ENCODE assay signal across 8 cellular contexts in the genomic region with DNA sequence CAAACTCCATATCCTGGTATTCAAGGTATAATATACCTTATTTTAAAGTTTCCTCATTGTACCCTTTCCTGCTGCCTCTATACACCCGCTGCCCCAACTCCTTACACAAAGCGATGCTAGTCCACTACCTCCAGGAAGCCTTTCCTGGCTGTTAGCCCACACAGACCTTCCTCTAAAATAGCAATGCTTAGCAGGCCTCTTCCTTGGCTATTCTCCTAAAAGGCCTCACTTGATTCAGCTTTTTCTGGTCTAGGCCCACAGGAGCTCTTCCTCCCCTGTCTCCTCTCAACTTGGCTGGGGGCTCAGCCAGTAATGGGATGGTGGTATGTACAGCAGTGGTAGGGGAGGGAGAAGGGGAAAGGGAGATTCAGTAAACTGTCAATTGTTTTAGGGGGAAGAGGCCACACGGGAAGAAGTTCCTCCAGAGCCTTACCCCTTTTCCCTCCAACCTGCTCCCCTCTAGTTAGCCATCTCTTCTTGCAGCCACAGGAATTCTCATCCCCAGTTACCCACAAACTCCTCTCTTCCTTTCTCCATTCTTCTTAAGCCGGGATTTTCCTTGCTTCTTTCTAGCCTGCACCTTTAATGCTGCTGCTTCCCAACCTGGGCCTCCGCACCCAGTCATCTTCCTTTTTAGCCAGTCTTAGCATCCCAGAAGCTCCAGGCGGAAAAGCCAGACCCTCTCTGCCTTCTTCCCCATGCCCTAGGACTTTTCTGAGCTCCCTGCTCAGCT. TPM values are rescaled to one million over a fixed set of nuclear protein-coding genes. Genes with fewer than 3 reads are reported as not detected.
A peak's percentile ranks its signal among the peaks of the same experiment; 100 is the strongest.
DNase-seq lines count a peak whose midpoint lies in the region; ATAC-seq and TF ChIP-seq lines count a peak whose summit lies in the region.

No MANE protein-coding gene starts in this region.

- DNase-seq in T-helper 1 cell (no peak), iris pigment epithelial cell (ENCODE audit: low read depth) (peak; percentile 30), suprapubic skin (ENCODE audit: low spot score in 2 of 2) (no peak), SIG-M5 (lab: John Stamatoyannopoulos, UW) (no peak), HuH-7 (ENCODE audit: low spot score) (no peak)
- DNase-seq in activated naive CD8-positive, alpha-beta T cell treated with anti-CD3 and anti-CD28 coated beads for 36 hours: no peak

- H3K9me3 ChIP-seq in suprapubic skin: no peaks in the 10 kb centered on the region

- no peak for ATAC-seq in GM21825 (IDR thresholded peaks at IDR 0.05; ENCODE audit: unreplicated experiment)

- H3K27me3 ChIP-seq in suprapubic skin: no peaks in the 10 kb centered on the region

- WGBS in suprapubic skin: 32% methylated on average over 6 of the region's 6 CpGs

- peaks cover 21% of the 10 kb centered on the region for H3K36me3 ChIP-seq in suprapubic skin

- H3K4me3 Mint-ChIP-seq in T-helper 1 cell treated with Interleukin-12 subunit alpha and Interleukin-12 subunit beta and Interleukin-4 antibody, amounts not matched to agents 30 μg/mL and 1 μg/mL, for 36 hours: peak overlapping the region; percentile 97
- H3K4me3 Mint-ChIP-seq in activated naive CD8-positive, alpha-beta T cell treated with anti-CD3 and anti-CD28 coated beads for 36 hours: peak overlapping the region; percentile 99

- H3K27ac ChIP-seq in suprapubic skin: peak overlapping the region; percentile 98

- no peak for TF ChIP-seq EP300 in suprapubic skin (IDR thresholded peaks at IDR 0.05)

- H3K27ac Mint-ChIP-seq in T-helper 1 cell treated with Interleukin-12 subunit alpha and Interleukin-12 subunit beta and Interleukin-4 antibody, amounts not matched to agents 30 μg/mL and 1 μg/mL, for 36 hours: peak overlapping the region; percentile 97
- peak overlapping the region; percentile 98 for H3K27ac Mint-ChIP-seq in activated naive CD8-positive, alpha-beta T cell treated with anti-CD3 and anti-CD28 coated beads for 36 hours

- TF ChIP-seq POLR2A in suprapubic skin (IDR thresholded peaks at IDR 0.05): no peak

- H3K4me1 ChIP-seq in suprapubic skin: peaks cover 35% of the 10 kb centered on the region

- peaks cover 23% of the 10 kb centered on the region for H3K4me1 Mint-ChIP-seq in T-helper 1 cell treated with Interleukin-12 subunit alpha and Interleukin-12 subunit beta and Interleukin-4 antibody, amounts not matched to agents 30 μg/mL and 1 μg/mL, for 36 hours (ENCODE audit: low read depth)
- peaks cover 21% of the 10 kb centered on the region for H3K4me1 Mint-ChIP-seq in activated naive CD8-positive, alpha-beta T cell treated with anti-CD3 and anti-CD28 coated beads for 36 hours

- peaks cover 27% of the 10 kb centered on the region for H3K36me3 Mint-ChIP-seq in T-helper 1 cell treated with Interleukin-12 subunit alpha and Interleukin-12 subunit beta and Interleukin-4 antibody, amounts not matched to agents 30 μg/mL and 1 μg/mL, for 36 hours (ENCODE audit: low read depth)
- peaks cover 29% of the 10 kb centered on the region for H3K36me3 Mint-ChIP-seq in activated naive CD8-positive, alpha-beta T cell treated with anti-CD3 and anti-CD28 coated beads for 36 hours

- TF ChIP-seq CTCF in suprapubic skin (IDR thresholded peaks at IDR 0.05): no peak

- H3K9me3 Mint-ChIP-seq in T-helper 1 cell treated with Interleukin-12 subunit alpha and Interleukin-12 subunit beta and Interleukin-4 antibody, amounts not matched to agents 30 μg/mL and 1 μg/mL, for 36 hours: no peaks in the 10 kb centered on the region
- no peaks in the 10 kb centered on the region for H3K9me3 Mint-ChIP-seq in activated naive CD8-positive, alpha-beta T cell treated with anti-CD3 and anti-CD28 coated beads for 36 hours

- H3K27me3 Mint-ChIP-seq in T-helper 1 cell treated with Interleukin-12 subunit alpha and Interleukin-12 subunit beta and Interleukin-4 antibody, amounts not matched to agents 30 μg/mL and 1 μg/mL, for 36 hours (ENCODE audit: low read depth): no peaks in the 10 kb centered on the region
- no peaks in the 10 kb centered on the region for H3K27me3 Mint-ChIP-seq in activated naive CD8-positive, alpha-beta T cell treated with anti-CD3 and anti-CD28 coated beads for 36 hours

- peak overlapping the region; percentile 87 for H3K4me3 ChIP-seq in suprapubic skin

RNA-seq across cellular contexts. Expression of a gene that starts 2.6 kb away (rescaled TPM):
- total RNA-seq in activated naive CD8-positive, alpha-beta T cell treated with anti-CD3 and anti-CD28 coated beads for 36 hours: 10 to 100 TPM; 33.6 to 35.6 TPM
- 10 to 100 TPM; 69.8 to 87.6 (median 84.7) TPM for total RNA-seq in suprapubic skin

RNA-seq across cellular contexts. Expression of a gene that starts 2.7 kb away (rescaled TPM):
- 100 to 1,000 TPM; 455 to 457 TPM for total RNA-seq in activated naive CD8-positive, alpha-beta T cell treated with anti-CD3 and anti-CD28 coated beads for 36 hours
- 100 to 1,000 TPM; 182 to 399 (median 283) TPM for total RNA-seq in suprapubic skin

RNA-seq across cellular contexts. Expression of a gene that starts 39.8 kb away (rescaled TPM):
- total RNA-seq in activated naive CD8-positive, alpha-beta T cell treated with anti-CD3 and anti-CD28 coated beads for 36 hours: 10 to 100 TPM; 32.0 to 32.5 TPM
- total RNA-seq in suprapubic skin: 10 to 100 TPM; 21.3 to 27.5 (median 24.3) TPM

RNA-seq across cellular contexts. Expression of a gene that starts 53.3 kb away (rescaled TPM):
- total RNA-seq in activated naive CD8-positive, alpha-beta T cell treated with anti-CD3 and anti-CD28 coated beads for 36 hours: 10 to 100 TPM; 61.8 to 66.3 TPM
- 1 to 10 TPM; 1.1 to 6.1 (median 2.1) TPM for total RNA-seq in suprapubic skin
